ENCODE assay signal across 1 cellular context in genomic region chrX:77264490-77264889, GRCh38.
TF ChIP-seq lines count a peak whose summit lies in the region.

No MANE protein-coding gene starts in this region.

TF ChIP-seq in A549, 52 proteins besides CTCF, POLR2A, EP300 and RAD21 (continued from another document):
- TF ChIP-seq HES2 (IDR thresholded peaks at IDR 0.05) = no peak
- TF ChIP-seq SMC3 (IDR thresholded peaks at IDR 0.05) = no peak
- peak; percentile 63 for TF ChIP-seq ZFP36 (IDR thresholded peaks at IDR 0.05; ENCODE audit: borderline replicate concordance, partially characterized antibody)
- TF ChIP-seq NR3C1 (IDR thresholded peaks at IDR 0.05) = no peak
- TF ChIP-seq ESRRA (IDR thresholded peaks at IDR 0.05; ENCODE audit: borderline replicate concordance, low read length) = no peak
